24 cellular contexts compared by ENCODE assay signal in the genomic region with DNA sequence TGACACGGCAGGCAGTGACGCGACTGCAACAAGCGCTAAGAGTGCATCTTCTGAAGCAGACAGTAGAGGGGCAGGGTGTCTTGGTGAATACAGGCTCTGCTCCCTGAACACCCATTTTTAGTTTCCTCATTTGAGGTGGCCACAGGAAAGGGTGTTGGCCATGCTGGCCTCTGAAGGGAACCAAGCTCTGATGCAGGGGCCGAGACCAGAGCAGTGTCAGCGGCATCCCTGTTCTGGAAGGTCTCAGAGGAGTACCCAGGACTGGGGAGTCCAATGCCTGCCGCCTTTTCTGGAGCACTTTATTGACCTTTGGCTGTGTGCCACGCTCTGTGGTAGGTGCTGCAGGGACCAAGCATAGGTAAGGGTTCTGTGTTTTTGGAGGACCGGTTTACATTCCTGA.
"Had no signal": no experiment of that assay in that cellular context is flagged by ENCODE, and none has a peak within 500 bp of the region (broad histone marks: within the 10 kb centered on the region; RNA-seq: fewer than 3 reads in every experiment).

No MANE protein-coding gene starts in this region.

- H3K4me1 Mint-ChIP-seq: activated CD4-positive, alpha-beta T cell treated with anti-CD3 and anti-CD28 coated beads, Interleukin-2, amount 10 ng/mL, durations not matched to agents 7 days and 5 days; activated T-helper 17 cell treated with anti-CD3 and anti-CD28 coated beads, Interleukin-2, amount 50 U/mL, for 72 hours; immature natural killer cell; natural killer cell had no signal

- H3K27ac ChIP-seq: adrenal gland, ascending aorta, brain microvascular endothelial cell, esophagus muscularis mucosa, hepatocyte, lower lobe of right lung, sigmoid colon, WERI-Rb-1 had no signal

- H3K9me3 ChIP-seq: adrenal gland, lower lobe of right lung had no signal

- H3K27me3 ChIP-seq: adrenal gland, ascending aorta, brain microvascular endothelial cell, esophagus muscularis mucosa, hepatocyte had no signal

- H3K36me3 Mint-ChIP-seq: immature natural killer cell, natural killer cell had no signal

- DNase-seq: activated CD4-positive, alpha-beta T cell treated with anti-CD3 and anti-CD28 coated beads, Interleukin-2, amount 10 ng/mL, durations not matched to agents 7 days and 5 days; activated CD4-positive, CD25-positive, alpha-beta regulatory T cell treated with anti-CD3 and anti-CD28 coated beads, Interleukin-2, amount 50 U/mL, for 72 hours; activated CD8-positive, alpha-beta T cell treated with anti-CD3 and anti-CD28 coated beads, Interleukin-2, amount 10 ng/mL, durations not matched to agents 7 days and 5 days; activated T-cell treated with anti-CD3 and anti-CD28 coated beads, Interleukin-2, amount 50 U/mL, for 1 hour; adrenal gland; brain microvascular endothelial cell; central memory CD4-positive, alpha-beta T cell; glutamatergic neuron; immature natural killer cell; lower lobe of right lung; natural killer cell; nucleus accumbens; sigmoid colon; stimulated activated CD4-positive, alpha-beta T cell treated with anti-CD3 and anti-CD28 coated beads, Interleukin-2, amount 100 ng/mL, for 48 hours; stimulated activated naive CD8-positive, alpha-beta T cell treated with anti-CD3 and anti-CD28 coated beads, Interleukin-15, Interleukin-2, amounts not matched to agents 100 U/mL and 50 U/mL, for 24 hours; T-helper 1 cell; WERI-Rb-1 had no signal

- H3K4me3 ChIP-seq: adrenal gland, ascending aorta, esophagus muscularis mucosa, hepatocyte, lower lobe of right lung, sigmoid colon, smooth muscle cell had no signal

- ATAC-seq: activated CD8-positive, alpha-beta T cell treated with anti-CD3 and anti-CD28 coated beads, Interleukin-2, amount 10 ng/mL, durations not matched to agents 7 days and 5 days; activated naive CD4-positive, alpha-beta T cell treated with anti-CD3 and anti-CD28 coated beads, Interleukin-2, amount 50 U/mL, for 72 hours; activated T-helper 17 cell treated with anti-CD3 and anti-CD28 coated beads, Interleukin-2, amount 50 U/mL, for 72 hours; left lobe of liver; stimulated activated naive CD8-positive, alpha-beta T cell treated with anti-CD3 and anti-CD28 coated beads, Interleukin-15, Interleukin-2, amounts not matched to agents 100 U/mL and 50 U/mL, for 24 hours had no signal

- H3K4me3 Mint-ChIP-seq: activated CD4-positive, alpha-beta T cell treated with anti-CD3 and anti-CD28 coated beads, Interleukin-2, amount 10 ng/mL, durations not matched to agents 7 days and 5 days; activated CD8-positive, alpha-beta T cell treated with anti-CD3 and anti-CD28 coated beads, Interleukin-2, amount 10 ng/mL, durations not matched to agents 7 days and 5 days; activated T-helper 17 cell treated with anti-CD3 and anti-CD28 coated beads, Interleukin-2, amount 50 U/mL, for 72 hours; immature natural killer cell; natural killer cell had no signal

- H3K27ac Mint-ChIP-seq: activated CD4-positive, alpha-beta T cell treated with anti-CD3 and anti-CD28 coated beads, Interleukin-2, amount 10 ng/mL, durations not matched to agents 7 days and 5 days; activated CD8-positive, alpha-beta T cell treated with anti-CD3 and anti-CD28 coated beads, Interleukin-2, amount 10 ng/mL, durations not matched to agents 7 days and 5 days; activated naive CD4-positive, alpha-beta T cell treated with anti-CD3 and anti-CD28 coated beads, Interleukin-2, amount 50 U/mL, for 72 hours; activated T-helper 17 cell treated with anti-CD3 and anti-CD28 coated beads, Interleukin-2, amount 50 U/mL, for 72 hours; immature natural killer cell; natural killer cell had no signal

- H3K4me1 ChIP-seq: adrenal gland, ascending aorta, esophagus muscularis mucosa, lower lobe of right lung, sigmoid colon had no signal

- H3K36me3 ChIP-seq: adrenal gland, ascending aorta, brain microvascular endothelial cell, esophagus muscularis mucosa, lower lobe of right lung, sigmoid colon, WERI-Rb-1 had no signal
